1 cellular context compared by ENCODE assay signal in the genomic region with DNA sequence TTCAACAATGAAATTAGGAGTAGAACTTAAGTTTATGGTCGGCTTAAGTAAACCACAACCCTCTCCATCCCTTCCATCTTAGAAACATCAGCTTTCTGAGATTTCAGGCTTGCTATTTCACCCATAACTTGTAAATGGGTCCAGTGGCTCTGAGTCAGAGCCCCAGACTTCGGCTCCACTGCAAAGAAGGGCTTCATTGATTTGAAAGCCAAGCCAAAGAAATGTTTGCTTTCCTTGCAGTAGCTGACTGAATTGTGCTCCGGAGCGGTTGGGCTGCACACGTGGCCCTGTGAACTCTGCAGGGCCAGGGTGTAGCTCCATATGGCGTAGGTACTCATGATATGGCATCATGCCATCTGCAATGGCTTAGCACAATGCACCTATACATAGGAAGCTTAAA.
TF ChIP-seq lines count a peak whose summit lies in the region.

No MANE protein-coding gene starts in this region.

TF ChIP-seq in HepG2, 621 proteins besides CTCF, POLR2A, EP300 and RAD21 (continued from another document):
- TF ChIP-seq, protein P1, sequence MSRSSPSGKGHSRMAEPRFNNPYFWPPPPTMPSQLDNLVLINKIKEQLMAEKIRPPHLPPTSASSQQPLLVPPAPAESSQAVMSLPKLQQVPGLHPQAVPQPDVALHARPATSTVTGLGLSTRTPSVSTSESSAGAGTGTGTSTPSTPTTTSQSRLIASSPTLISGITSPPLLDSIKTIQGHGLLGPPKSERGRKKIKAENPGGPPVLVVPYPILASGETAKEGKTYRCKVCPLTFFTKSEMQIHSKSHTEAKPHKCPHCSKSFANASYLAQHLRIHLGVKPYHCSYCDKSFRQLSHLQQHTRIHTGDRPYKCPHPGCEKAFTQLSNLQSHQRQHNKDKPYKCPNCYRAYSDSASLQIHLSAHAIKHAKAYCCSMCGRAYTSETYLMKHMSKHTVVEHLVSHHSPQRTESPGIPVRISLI (CRISPR knock-in tag; IDR thresholded peaks at IDR 0.05; ENCODE audit: borderline replicate concordance), result no peak
- TF ChIP-seq, protein P2, sequence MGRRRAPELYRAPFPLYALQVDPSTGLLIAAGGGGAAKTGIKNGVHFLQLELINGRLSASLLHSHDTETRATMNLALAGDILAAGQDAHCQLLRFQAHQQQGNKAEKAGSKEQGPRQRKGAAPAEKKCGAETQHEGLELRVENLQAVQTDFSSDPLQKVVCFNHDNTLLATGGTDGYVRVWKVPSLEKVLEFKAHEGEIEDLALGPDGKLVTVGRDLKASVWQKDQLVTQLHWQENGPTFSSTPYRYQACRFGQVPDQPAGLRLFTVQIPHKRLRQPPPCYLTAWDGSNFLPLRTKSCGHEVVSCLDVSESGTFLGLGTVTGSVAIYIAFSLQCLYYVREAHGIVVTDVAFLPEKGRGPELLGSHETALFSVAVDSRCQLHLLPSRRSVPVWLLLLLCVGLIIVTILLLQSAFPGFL (CRISPR knock-in tag; IDR thresholded peaks at IDR 0.05), result no peak
- TF ChIP-seq HNF4A (CRISPR knock-in tag; IDR thresholded peaks at IDR 0.05) (peak; percentile 25; the same call in 1 of the 2 replicates), SETDB1 (CRISPR knock-in tag; IDR thresholded peaks at IDR 0.05; ENCODE audit: borderline replicate concordance) (no peak), GATAD2A (CRISPR knock-in tag; IDR thresholded peaks at IDR 0.05) (peak; percentile 40; the same call in 1 of the 2 replicates), ONECUT2 (CRISPR knock-in tag; IDR thresholded peaks at IDR 0.05) (peak; percentile 38; the same call in 1 of the 2 replicates), SRSF1 (optimal IDR thresholded peaks at IDR 0.05; ENCODE audit: low read depth, low read length) (no peak)
- TF ChIP-seq, protein P3, sequence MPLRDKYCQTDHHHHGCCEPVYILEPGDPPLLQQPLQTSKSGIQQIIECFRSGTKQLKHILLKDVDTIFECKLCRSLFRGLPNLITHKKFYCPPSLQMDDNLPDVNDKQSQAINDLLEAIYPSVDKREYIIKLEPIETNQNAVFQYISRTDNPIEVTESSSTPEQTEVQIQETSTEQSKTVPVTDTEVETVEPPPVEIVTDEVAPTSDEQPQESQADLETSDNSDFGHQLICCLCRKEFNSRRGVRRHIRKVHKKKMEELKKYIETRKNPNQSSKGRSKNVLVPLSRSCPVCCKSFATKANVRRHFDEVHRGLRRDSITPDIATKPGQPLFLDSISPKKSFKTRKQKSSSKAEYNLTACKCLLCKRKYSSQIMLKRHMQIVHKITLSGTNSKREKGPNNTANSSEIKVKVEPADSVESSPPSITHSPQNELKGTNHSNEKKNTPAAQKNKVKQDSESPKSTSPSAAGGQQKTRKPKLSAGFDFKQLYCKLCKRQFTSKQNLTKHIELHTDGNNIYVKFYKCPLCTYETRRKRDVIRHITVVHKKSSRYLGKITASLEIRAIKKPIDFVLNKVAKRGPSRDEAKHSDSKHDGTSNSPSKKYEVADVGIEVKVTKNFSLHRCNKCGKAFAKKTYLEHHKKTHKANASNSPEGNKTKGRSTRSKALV (CRISPR knock-in tag; IDR thresholded peaks at IDR 0.05), result no peak
- TF ChIP-seq, protein P4, sequence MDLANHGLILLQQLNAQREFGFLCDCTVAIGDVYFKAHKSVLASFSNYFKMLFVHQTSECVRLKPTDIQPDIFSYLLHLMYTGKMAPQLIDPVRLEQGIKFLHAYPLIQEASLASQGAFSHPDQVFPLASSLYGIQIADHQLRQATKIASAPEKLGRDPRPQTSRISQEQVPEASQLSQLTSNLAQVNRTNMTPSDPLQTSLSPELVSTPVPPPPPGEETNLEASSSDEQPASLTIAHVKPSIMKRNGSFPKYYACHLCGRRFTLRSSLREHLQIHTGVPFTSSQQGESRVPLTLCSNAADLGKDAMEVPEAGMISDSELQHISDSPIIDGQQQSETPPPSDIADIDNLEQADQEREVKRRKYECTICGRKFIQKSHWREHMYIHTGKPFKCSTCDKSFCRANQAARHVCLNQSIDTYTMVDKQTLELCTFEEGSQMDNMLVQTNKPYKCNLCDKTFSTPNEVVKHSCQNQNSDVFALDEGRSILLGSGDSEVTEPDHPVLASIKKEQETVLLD (CRISPR knock-in tag; IDR thresholded peaks at IDR 0.05; ENCODE audit: low read depth), result no peak
- TF ChIP-seq, protein P5, sequence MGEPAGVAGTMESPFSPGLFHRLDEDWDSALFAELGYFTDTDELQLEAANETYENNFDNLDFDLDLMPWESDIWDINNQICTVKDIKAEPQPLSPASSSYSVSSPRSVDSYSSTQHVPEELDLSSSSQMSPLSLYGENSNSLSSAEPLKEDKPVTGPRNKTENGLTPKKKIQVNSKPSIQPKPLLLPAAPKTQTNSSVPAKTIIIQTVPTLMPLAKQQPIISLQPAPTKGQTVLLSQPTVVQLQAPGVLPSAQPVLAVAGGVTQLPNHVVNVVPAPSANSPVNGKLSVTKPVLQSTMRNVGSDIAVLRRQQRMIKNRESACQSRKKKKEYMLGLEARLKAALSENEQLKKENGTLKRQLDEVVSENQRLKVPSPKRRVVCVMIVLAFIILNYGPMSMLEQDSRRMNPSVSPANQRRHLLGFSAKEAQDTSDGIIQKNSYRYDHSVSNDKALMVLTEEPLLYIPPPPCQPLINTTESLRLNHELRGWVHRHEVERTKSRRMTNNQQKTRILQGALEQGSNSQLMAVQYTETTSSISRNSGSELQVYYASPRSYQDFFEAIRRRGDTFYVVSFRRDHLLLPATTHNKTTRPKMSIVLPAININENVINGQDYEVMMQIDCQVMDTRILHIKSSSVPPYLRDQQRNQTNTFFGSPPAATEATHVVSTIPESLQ (CRISPR knock-in tag; conservative IDR thresholded peaks at IDR 0.05), result no peak
- TF ChIP-seq, protein P6, sequence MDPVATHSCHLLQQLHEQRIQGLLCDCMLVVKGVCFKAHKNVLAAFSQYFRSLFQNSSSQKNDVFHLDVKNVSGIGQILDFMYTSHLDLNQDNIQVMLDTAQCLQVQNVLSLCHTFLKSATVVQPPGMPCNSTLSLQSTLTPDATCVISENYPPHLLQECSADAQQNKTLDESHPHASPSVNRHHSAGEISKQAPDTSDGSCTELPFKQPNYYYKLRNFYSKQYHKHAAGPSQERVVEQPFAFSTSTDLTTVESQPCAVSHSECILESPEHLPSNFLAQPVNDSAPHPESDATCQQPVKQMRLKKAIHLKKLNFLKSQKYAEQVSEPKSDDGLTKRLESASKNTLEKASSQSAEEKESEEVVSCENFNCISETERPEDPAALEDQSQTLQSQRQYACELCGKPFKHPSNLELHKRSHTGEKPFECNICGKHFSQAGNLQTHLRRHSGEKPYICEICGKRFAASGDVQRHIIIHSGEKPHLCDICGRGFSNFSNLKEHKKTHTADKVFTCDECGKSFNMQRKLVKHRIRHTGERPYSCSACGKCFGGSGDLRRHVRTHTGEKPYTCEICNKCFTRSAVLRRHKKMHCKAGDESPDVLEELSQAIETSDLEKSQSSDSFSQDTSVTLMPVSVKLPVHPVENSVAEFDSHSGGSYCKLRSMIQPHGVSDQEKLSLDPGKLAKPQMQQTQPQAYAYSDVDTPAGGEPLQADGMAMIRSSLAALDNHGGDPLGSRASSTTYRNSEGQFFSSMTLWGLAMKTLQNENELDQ (CRISPR knock-in tag; IDR thresholded peaks at IDR 0.05; ENCODE audit: borderline replicate concordance), result no peak
- TF ChIP-seq, protein P7, sequence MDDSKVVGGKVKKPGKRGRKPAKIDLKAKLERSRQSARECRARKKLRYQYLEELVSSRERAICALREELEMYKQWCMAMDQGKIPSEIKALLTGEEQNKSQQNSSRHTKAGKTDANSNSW (CRISPR knock-in tag; IDR thresholded peaks at IDR 0.05; ENCODE audit: borderline replicate concordance), result no peak
